32 cellular contexts compared by ENCODE assay signal in genomic region chr12:64790166-64790565, GRCh38.
"Had no signal": no experiment of that assay in that cellular context is flagged by ENCODE, and none has a peak within 500 bp of the region (broad histone marks: within the 10 kb centered on the region; RNA-seq: fewer than 3 reads in every experiment).

No MANE protein-coding gene starts in this region.

- H3K4me1 ChIP-seq: adrenal gland, breast epithelium, SJCRH30 had no signal

- H3K9me3 Mint-ChIP-seq: activated CD4-positive, alpha-beta memory T cell treated with anti-CD3 and anti-CD28 coated beads for 36 hours; activated naive CD4-positive, alpha-beta T cell treated with anti-CD3 and anti-CD28 coated beads for 36 hours; activated naive CD4-positive, alpha-beta T cell treated with anti-CD3 and anti-CD28 coated beads, Interleukin-2, amount 50 U/mL, for 72 hours; activated T-cell treated with anti-CD3 and anti-CD28 coated beads, Interleukin-2, amount 50 U/mL, for 4 hours; activated T-helper 1 cell treated with anti-CD3 and anti-CD28 coated beads, Interleukin-12 subunit alpha, Interleukin-12 subunit beta, Interleukin-2, Interleukin-4 antibody, amounts not matched to agents 30 ng/mL and 10 ng/mL and 1 ng/mL, durations not matched to agents 14 hours and 24 hours and 36 hours; T-helper 1 cell treated with Interleukin-12 subunit alpha and Interleukin-12 subunit beta and Interleukin-4 antibody, amounts not matched to agents 30 μg/mL and 1 μg/mL, for 36 hours; T-helper 2 cell treated with Interferon-gamma antibody and Interleukin-4, amounts not matched to agents 5 μg/mL and 100 μg/mL, for 36 hours; WTC11 had no signal

- H3K4me3 Mint-ChIP-seq: activated CD4-positive, alpha-beta memory T cell treated with anti-CD3 and anti-CD28 coated beads for 36 hours; activated naive CD4-positive, alpha-beta T cell treated with anti-CD3 and anti-CD28 coated beads for 36 hours; activated T-cell treated with anti-CD3 and anti-CD28 coated beads, Interleukin-2, amount 50 U/mL, for 4 hours; activated T-helper 1 cell treated with anti-CD3 and anti-CD28 coated beads, Interleukin-12 subunit alpha, Interleukin-12 subunit beta, Interleukin-2, Interleukin-4 antibody, amounts not matched to agents 30 ng/mL and 10 ng/mL and 1 ng/mL, durations not matched to agents 14 hours and 24 hours and 36 hours; T-helper 1 cell treated with Interleukin-12 subunit alpha and Interleukin-12 subunit beta and Interleukin-4 antibody, amounts not matched to agents 30 μg/mL and 1 μg/mL, for 36 hours; T-helper 2 cell treated with Interferon-gamma antibody and Interleukin-4, amounts not matched to agents 5 μg/mL and 100 μg/mL, for 36 hours; WTC11 had no signal

- H3K36me3 ChIP-seq: adrenal gland, breast epithelium, MG63 had no signal

- H3K27me3 ChIP-seq: adrenal gland, body of pancreas, breast epithelium, SJCRH30 had no signal

- H3K27ac ChIP-seq: adrenal gland, body of pancreas, breast epithelium, RWPE1, SJCRH30, SK-N-MC had no signal

- H3K4me3 ChIP-seq: adrenal gland, body of pancreas, breast epithelium, MG63, SJCRH30, SK-N-MC had no signal

- H3K27ac Mint-ChIP-seq: activated CD4-positive, alpha-beta memory T cell treated with anti-CD3 and anti-CD28 coated beads for 36 hours; activated naive CD4-positive, alpha-beta T cell treated with anti-CD3 and anti-CD28 coated beads for 36 hours; activated naive CD4-positive, alpha-beta T cell treated with anti-CD3 and anti-CD28 coated beads, Interleukin-2, amount 50 U/mL, for 72 hours; activated T-helper 1 cell treated with anti-CD3 and anti-CD28 coated beads, Interleukin-12 subunit alpha, Interleukin-12 subunit beta, Interleukin-2, Interleukin-4 antibody, amounts not matched to agents 30 ng/mL and 10 ng/mL and 1 ng/mL, durations not matched to agents 14 hours and 24 hours and 36 hours; T-helper 1 cell treated with Interleukin-12 subunit alpha and Interleukin-12 subunit beta and Interleukin-4 antibody, amounts not matched to agents 30 μg/mL and 1 μg/mL, for 36 hours; T-helper 2 cell treated with Interferon-gamma antibody and Interleukin-4, amounts not matched to agents 5 μg/mL and 100 μg/mL, for 36 hours; WTC11 had no signal

- H3K36me3 Mint-ChIP-seq: activated CD4-positive, alpha-beta memory T cell treated with anti-CD3 and anti-CD28 coated beads for 36 hours; activated naive CD4-positive, alpha-beta T cell treated with anti-CD3 and anti-CD28 coated beads, Interleukin-2, amount 50 U/mL, for 72 hours; WTC11 had no signal

- ATAC-seq: activated CD4-positive, CD25-positive, alpha-beta regulatory T cell treated with anti-CD3 and anti-CD28 coated beads, Interleukin-2, amount 50 U/mL, for 24 hours; activated naive CD4-positive, alpha-beta T cell treated with anti-CD3 and anti-CD28 coated beads, Interleukin-2, amount 50 U/mL, for 72 hours; activated T-cell treated with anti-CD3 and anti-CD28 coated beads, Interleukin-2, amount 50 U/mL, for 4 hours; body of pancreas; Right ventricle myocardium inferior; WTC11 had no signal

- DNase-seq: activated CD4-positive, alpha-beta memory T cell treated with anti-CD3 and anti-CD28 coated beads for 36 hours; activated CD4-positive, alpha-beta T cell treated with anti-CD3 and anti-CD28 coated beads for 4 hours; activated CD4-positive, alpha-beta T cell treated with anti-CD3 and anti-CD28 coated beads, Interleukin-2, amount 50 U/mL, for 1 hour; activated CD8-positive, alpha-beta memory T cell treated with anti-CD3 and anti-CD28 coated beads, Interleukin-2, amount 50 U/mL, for 4 hours; activated gamma-delta T cell treated with Interleukin-2 at 50 U/mL for 16 hours; activated naive CD4-positive, alpha-beta T cell treated with anti-CD3 and anti-CD28 coated beads for 36 hours; activated T-cell treated with anti-CD3 and anti-CD28 coated beads for 4 hours; activated T-cell treated with anti-CD3 and anti-CD28 coated beads, Interleukin-2, amount 50 U/mL, for 4 hours; adrenal gland; body of pancreas; cerebellar nuclear complex; Karpas-422; KBM-7; MG63; NCI-H1048; NCI-H1105 treated with DMSO at 0.1 percent for 48 hours; NCI-H146; NCI-H187; NCI-H2029 treated with DMSO at 0.1 percent for 48 hours; NCI-H345; NCI-H524 treated with DMSO at 0.1 percent for 48 hours; SJCRH30 had no signal
